8 cellular contexts compared by ENCODE assay signal in the genomic region with DNA sequence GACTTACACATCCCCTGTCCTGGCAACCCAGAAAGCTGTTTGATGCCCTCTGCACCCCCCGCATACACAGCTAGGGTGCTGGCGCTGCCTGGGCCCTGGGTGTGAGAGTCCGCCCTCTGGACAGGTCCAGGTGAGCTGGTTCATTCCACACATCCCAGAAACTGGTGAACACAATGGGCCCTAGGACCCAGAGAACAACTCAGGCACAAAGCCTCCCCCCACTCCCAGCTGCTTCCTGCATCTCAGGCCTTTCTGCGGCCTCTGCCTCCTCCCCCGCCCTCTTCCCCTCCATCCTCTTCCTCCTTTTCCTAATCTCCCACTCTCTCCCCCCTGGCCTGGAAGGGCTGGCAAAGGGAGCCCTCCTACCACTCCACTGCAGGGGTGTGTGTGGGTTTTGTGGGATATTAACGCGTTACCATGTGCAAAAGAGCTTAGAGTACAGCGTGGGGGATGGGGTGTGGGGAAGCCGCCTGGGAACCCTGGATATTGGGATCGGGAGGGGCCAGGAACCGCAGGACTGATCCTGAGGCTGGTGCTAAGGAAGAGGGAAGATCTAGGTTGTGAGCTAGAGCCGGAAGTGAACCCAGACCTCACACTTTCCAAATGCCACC. TPM values are rescaled to one million over a fixed set of nuclear protein-coding genes. Genes with fewer than 3 reads are reported as not detected.
DNase-seq lines count a peak whose midpoint lies in the region; ATAC-seq and TF ChIP-seq lines count a peak whose summit lies in the region.

No MANE protein-coding gene starts in this region.

- H3K9me3 Mint-ChIP-seq in activated CD4-positive, alpha-beta memory T cell treated with anti-CD3 and anti-CD28 coated beads, Interleukin-2, amount 10 ng/mL, durations not matched to agents 7 days and 5 days: no peaks in the 10 kb centered on the region
- no peaks in the 10 kb centered on the region for H3K9me3 Mint-ChIP-seq in mesothelial cell of epicardium

- peaks cover 34% of the 10 kb centered on the region for H3K4me1 Mint-ChIP-seq in activated CD4-positive, alpha-beta memory T cell treated with anti-CD3 and anti-CD28 coated beads, Interleukin-2, amount 10 ng/mL, durations not matched to agents 7 days and 5 days
- H3K4me1 Mint-ChIP-seq in mesothelial cell of epicardium: peaks cover 44% of the 10 kb centered on the region

- H3K4me3 ChIP-seq in DND-41 (ENCODE audit: low read depth in 1 of 2, low read length in 2 of 2): peak overlapping the region in 1 of 2 experiments; percentile 72; a peak in 2 of 4 replicates

- DNase-seq in DND-41: peak; percentile 79
- peak; percentile 95 for DNase-seq in NCI-H510A treated with DMSO at 0.1 percent for 48 hours (lab: John Stamatoyannopoulos, UW)
- DNase-seq in activated CD4-positive, alpha-beta memory T cell treated with anti-CD3 and anti-CD28 coated beads, Interleukin-2, amount 10 ng/mL, durations not matched to agents 7 days and 5 days: peak; percentile 73
- peak; percentile 53 for DNase-seq in epithelial cell of prostate (ENCODE audit: low read depth, low spot score)
- peak in 1 of 2 experiments; percentile 61 for DNase-seq in mesothelial cell of epicardium (ENCODE audit: low spot score in 2 of 2, unreplicated experiment in 2 of 2)
- DNase-seq in stromal cell of bone marrow (ENCODE audit: low read depth): peak; percentile 76

- peak overlapping the region; percentile 93 for H2AFZ ChIP-seq in DND-41 (ENCODE audit: low read depth, low read length)

- H3K4me1 ChIP-seq in DND-41 (ENCODE audit: insufficient read depth, low read length): peaks cover 43% of the 10 kb centered on the region

- CTCF ChIA-PET in activated CD4-positive, alpha-beta memory T cell treated with anti-CD3 and anti-CD28 coated beads, Interleukin-2, amount 10 ng/mL, durations not matched to agents 7 days and 5 days (lab: Charles Lee): interaction anchor here (0.7 to 5.7 kb wide), 14 partner anchors 9 to 334 kb away, joined by 3 to 58 read pairs (median 4); a partner anchor contains a TSS

- TF ChIP-seq CTCF in DND-41 (IDR thresholded peaks at IDR 0.05; ENCODE audit: borderline replicate concordance, extremely low read depth, low read length, poor library complexity, severe bottlenecking) (no peak), mesothelial cell of epicardium (IDR thresholded peaks at IDR 0.05; ENCODE audit: unreplicated experiment) (no peak)

- peak overlapping the region; percentile 88 for H3K4me2 ChIP-seq in DND-41 (ENCODE audit: insufficient read depth, low read length)

- H3K4me3 Mint-ChIP-seq in activated CD4-positive, alpha-beta memory T cell treated with anti-CD3 and anti-CD28 coated beads, Interleukin-2, amount 10 ng/mL, durations not matched to agents 7 days and 5 days: peak overlapping the region; percentile 83
- peak overlapping the region; percentile 78 for H3K4me3 Mint-ChIP-seq in mesothelial cell of epicardium

- POLR2A ChIA-PET in activated CD4-positive, alpha-beta memory T cell treated with anti-CD3 and anti-CD28 coated beads, Interleukin-2, amount 10 ng/mL, durations not matched to agents 7 days and 5 days (lab: Charles Lee): interaction anchor here (0.7 to 4.4 kb wide), 5 partner anchors 9 to 359 kb away, joined by 3 to 47 read pairs (median 8); a partner anchor contains a TSS

- H3K27me3 ChIP-seq in DND-41 (ENCODE audit: insufficient read depth, low read length, poor library complexity): no peaks in the 10 kb centered on the region

- H3K36me3 Mint-ChIP-seq in activated CD4-positive, alpha-beta memory T cell treated with anti-CD3 and anti-CD28 coated beads, Interleukin-2, amount 10 ng/mL, durations not matched to agents 7 days and 5 days (ENCODE audit: low read depth): peaks cover 27% of the 10 kb centered on the region
- H3K36me3 Mint-ChIP-seq in mesothelial cell of epicardium: no peaks in the 10 kb centered on the region

- H3K27ac Mint-ChIP-seq in activated CD4-positive, alpha-beta memory T cell treated with anti-CD3 and anti-CD28 coated beads, Interleukin-2, amount 10 ng/mL, durations not matched to agents 7 days and 5 days: peak overlapping the region; percentile 95
- peak overlapping the region; percentile 91 for H3K27ac Mint-ChIP-seq in mesothelial cell of epicardium

- H3K27ac ChIP-seq in DND-41 (ENCODE audit: low read length) (peak overlapping the region; percentile 80), epithelial cell of prostate (peak overlapping the region; percentile 96)

- ATAC-seq in DND-41 (ENCODE audit: insufficient read depth, low read depth) (peak; percentile 61), HG03108 (IDR thresholded peaks at IDR 0.05; ENCODE audit: unreplicated experiment) (peak; percentile 25), GM18861 (IDR thresholded peaks at IDR 0.05; ENCODE audit: unreplicated experiment) (no peak)

- no peaks in the 10 kb centered on the region for H3K27me3 Mint-ChIP-seq in activated CD4-positive, alpha-beta memory T cell treated with anti-CD3 and anti-CD28 coated beads, Interleukin-2, amount 10 ng/mL, durations not matched to agents 7 days and 5 days
- no peaks in the 10 kb centered on the region for H3K27me3 Mint-ChIP-seq in mesothelial cell of epicardium (ENCODE audit: low read depth)

- peak overlapping the region; percentile 89; the same call in 1 of the 2 replicates for H3K9ac ChIP-seq in DND-41 (ENCODE audit: low read depth, low read length)

- H3K36me3 ChIP-seq in DND-41 (ENCODE audit: insufficient read depth, low read length): peaks cover 3% of the 10 kb centered on the region; the same call in 1 of the 2 replicates

- no peaks in the 10 kb centered on the region for H3K9me3 ChIP-seq in DND-41 (ENCODE audit: insufficient read depth, low read length, severe bottlenecking)

- H3K79me2 ChIP-seq in DND-41 (ENCODE audit: insufficient read depth, low read length): peaks cover 35% of the 10 kb centered on the region

- peaks cover 24% of the 10 kb centered on the region for H4K20me1 ChIP-seq in DND-41 (ENCODE audit: insufficient read depth, low read length)

RNA-seq across cellular contexts. Expression of a gene that starts 1.6 kb away (rescaled TPM):
- total RNA-seq in activated CD4-positive, alpha-beta memory T cell treated with anti-CD3 and anti-CD28 coated beads, Interleukin-2, amount 10 ng/mL, durations not matched to agents 7 days and 5 days: 100 to 1,000 TPM; 136 to 137 TPM
- total RNA-seq in mesothelial cell of epicardium: 56.4 to 58.6 TPM (median 56.6 TPM) in 3 replicates

RNA-seq across cellular contexts. Expression of a gene that starts 13.8 kb away (rescaled TPM):
- under 1 TPM in 1 of 2 experiments, not detected in 1; 0.30 TPM for total RNA-seq in activated CD4-positive, alpha-beta memory T cell treated with anti-CD3 and anti-CD28 coated beads, Interleukin-2, amount 10 ng/mL, durations not matched to agents 7 days and 5 days
- not detected in 3 replicates for total RNA-seq in mesothelial cell of epicardium

RNA-seq across cellular contexts. Expression of a gene that starts 22.1 kb away (rescaled TPM):
- 1 to 10 TPM in 1 of 2 experiments, under 1 TPM in 1; 0.68 to 1.3 TPM for total RNA-seq in activated CD4-positive, alpha-beta memory T cell treated with anti-CD3 and anti-CD28 coated beads, Interleukin-2, amount 10 ng/mL, durations not matched to agents 7 days and 5 days
- 17.3 to 20.0 TPM (median 19.4 TPM) in 3 replicates for total RNA-seq in mesothelial cell of epicardium

RNA-seq across cellular contexts. Expression of a gene that starts 49.4 kb away (rescaled TPM):
- total RNA-seq in activated CD4-positive, alpha-beta memory T cell treated with anti-CD3 and anti-CD28 coated beads, Interleukin-2, amount 10 ng/mL, durations not matched to agents 7 days and 5 days: under 1 TPM; 0.50 to 0.55 TPM
- 3,780 to 4,004 TPM (median 3,972 TPM) in 3 replicates for total RNA-seq in mesothelial cell of epicardium

RNA-seq across cellular contexts. Expression of a gene that starts 56.9 kb away (rescaled TPM):
- total RNA-seq in activated CD4-positive, alpha-beta memory T cell treated with anti-CD3 and anti-CD28 coated beads, Interleukin-2, amount 10 ng/mL, durations not matched to agents 7 days and 5 days: 10 to 100 TPM; 19.6 to 23.4 TPM
- 44.6 to 46.0 TPM (median 45.4 TPM) in 3 replicates for total RNA-seq in mesothelial cell of epicardium
